Comparison of ENCODE assay signal across 1 cellular context in genomic region chr10:117656385-117657367, GRCh38.
TF ChIP-seq lines count a peak whose summit lies in the region.

No MANE protein-coding gene starts in this region.

TF ChIP-seq in GM12878, 131 proteins besides CTCF, POLR2A, EP300 and RAD21 (continued from another document and continues in another):
- TF ChIP-seq ZNF592 (IDR thresholded peaks at IDR 0.05) (0 out of 2 replicates have a peak, but pooled peaks have one; percentile 59), POLR2AphosphoS5 (IDR thresholded peaks at IDR 0.05; ENCODE audit: low read length) (no peak), RELB (IDR thresholded peaks at IDR 0.05; ENCODE audit: low read depth) (peak; percentile 96), NKRF (conservative IDR thresholded peaks at IDR 0.05) (no peak), KAT2A (conservative IDR thresholded peaks at IDR 0.05; ENCODE audit: control insufficient read depth, low read depth, low read length) (no peak), BMI1 (IDR thresholded peaks at IDR 0.05; ENCODE audit: borderline replicate concordance) (peak; percentile 95), SRF (IDR thresholded peaks at IDR 0.05; ENCODE audit: low read depth in 2 of 2, low read length in 2 of 2) (no peak), TCF3 (IDR thresholded peaks at IDR 0.05; ENCODE audit: borderline replicate concordance, insufficient read depth, low read depth, low read length) (no peak), NR2F1 (conservative IDR thresholded peaks at IDR 0.05) (peak; percentile 100), IRF4 (IDR thresholded peaks at IDR 0.05; ENCODE audit: low read depth, low read length) (peak; percentile 98), CBX5 (IDR thresholded peaks at IDR 0.05; ENCODE audit: low read depth) (peak; percentile 85; the same call in 1 of the 2 replicates), NBN (IDR thresholded peaks at IDR 0.05) (peak; percentile 85), CHD1 (IDR thresholded peaks at IDR 0.05; ENCODE audit: low read depth, low read length) (no peak), BACH1 (IDR thresholded peaks at IDR 0.05; ENCODE audit: borderline replicate concordance) (peak; percentile 98; the same call in 1 of the 2 replicates), SMARCA5 (IDR thresholded peaks at IDR 0.05) (peak; percentile 29; the same call in 1 of the 2 replicates), CBFB (IDR thresholded peaks at IDR 0.05; ENCODE audit: low read depth) (0 out of 2 replicates have a peak, but pooled peaks have one; percentile 45), ESRRA (IDR thresholded peaks at IDR 0.05; ENCODE audit: low read length) (no peak), JUNB (IDR thresholded peaks at IDR 0.05) (peak; percentile 60), NFXL1 (IDR thresholded peaks at IDR 0.05; ENCODE audit: borderline replicate concordance) (no peak), ATF3 (IDR thresholded peaks at IDR 0.05; ENCODE audit: borderline replicate concordance, extremely low read depth, low read depth, low read length) (no peak), GATAD2B (conservative IDR thresholded peaks at IDR 0.05; ENCODE audit: low read depth) (peak; percentile 83; the same call in 1 of the 2 replicates), STAT1 (conservative IDR thresholded peaks at IDR 0.05) (no peak), SMAD5 (IDR thresholded peaks at IDR 0.05; ENCODE audit: low read depth) (no peak), NRF1 (conservative IDR thresholded peaks at IDR 0.05; ENCODE audit: low read depth, low read length) (no peak), E4F1 (IDR thresholded peaks at IDR 0.05; ENCODE audit: borderline replicate concordance, partially characterized antibody) (no peak), CBX3 (IDR thresholded peaks at IDR 0.05; ENCODE audit: borderline replicate concordance, low read depth) (no peak), MYB (IDR thresholded peaks at IDR 0.05; ENCODE audit: borderline replicate concordance, low read depth, low read length) (peak; percentile 81; the same call in 1 of the 2 replicates), SREBF2 (IDR thresholded peaks at IDR 0.05; ENCODE audit: low read length) (no peak), KDM1A (IDR thresholded peaks at IDR 0.05; ENCODE audit: borderline replicate concordance) (no peak), NR2C2 (IDR thresholded peaks at IDR 0.05; ENCODE audit: borderline replicate concordance, control insufficient read depth, insufficient read length, low read depth) (no peak), CREB1 (IDR thresholded peaks at IDR 0.05; ENCODE audit: low read depth) (peak; percentile 55; the same call in 1 of the 2 replicates), IRF3 (IDR thresholded peaks at IDR 0.05) (no peak), HDAC6 (IDR thresholded peaks at IDR 0.05; ENCODE audit: unreplicated experiment) (no peak), BCL3 (IDR thresholded peaks at IDR 0.05; ENCODE audit: borderline replicate concordance, insufficient read depth, low read depth, low read length, poor library complexity, severe bottlenecking) (peak; percentile 62), MTA2 (IDR thresholded peaks at IDR 0.05; ENCODE audit: low read depth) (peak; percentile 100), RCOR1 (conservative IDR thresholded peaks at IDR 0.05; ENCODE audit: low read depth, low read length) (no peak; the same call in 1 of the 2 replicates), ELK1 (IDR thresholded peaks at IDR 0.05; ENCODE audit: low read depth, low read length) (no peak), CHD2 (IDR thresholded peaks at IDR 0.05; ENCODE audit: borderline replicate concordance, low read depth, low read length) (peak; percentile 86; the same call in 1 of the 2 replicates), SKIL (IDR thresholded peaks at IDR 0.05; ENCODE audit: low read depth, poor library complexity, severe bottlenecking) (peak; percentile 98), PKNOX1 (IDR thresholded peaks at IDR 0.05) (peak; percentile 66), MYC (IDR thresholded peaks at IDR 0.05; ENCODE audit: insufficient read depth, insufficient read length, insufficient replicate concordance, low read length, severe bottlenecking) (no peak), MAX (IDR thresholded peaks at IDR 0.05; ENCODE audit: low read depth, low read length) (no peak), WRNIP1 (IDR thresholded peaks at IDR 0.05; ENCODE audit: borderline replicate concordance, low read depth, low read length) (no peak), FOXM1 (IDR thresholded peaks at IDR 0.05; ENCODE audit: low read depth, low read length) (peak; percentile 87), BCL11A (IDR thresholded peaks at IDR 0.05; ENCODE audit: low read depth, low read length) (peak; percentile 99), TCF12 (IDR thresholded peaks at IDR 0.05; ENCODE audit: low read depth, low read length) (peak; percentile 69; the same call in 1 of the 2 replicates)
